10 cellular contexts compared by ENCODE assay signal in the genomic region with DNA sequence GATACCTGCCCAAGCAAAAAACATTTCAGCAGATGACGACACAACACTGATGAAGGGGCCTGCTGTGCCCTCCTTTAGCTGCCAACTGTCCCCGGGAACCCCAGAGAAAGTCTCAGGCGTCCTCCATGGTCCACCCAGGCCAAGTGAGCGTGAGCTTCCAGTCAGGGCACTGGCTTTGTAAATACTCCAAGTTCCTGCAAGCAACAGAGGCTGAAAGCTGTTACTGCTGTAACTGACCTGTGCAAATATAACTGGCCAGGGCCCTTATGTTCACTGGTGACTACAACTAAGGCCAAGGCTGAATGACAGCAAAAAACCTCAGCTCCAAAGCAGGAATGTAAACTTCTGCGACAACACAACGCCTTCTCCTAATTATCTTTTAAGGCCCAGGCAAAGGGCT. TPM values are rescaled to one million over a fixed set of nuclear protein-coding genes. Genes with fewer than 3 reads are reported as not detected.
DNase-seq lines count a peak whose midpoint lies in the region; ATAC-seq and TF ChIP-seq lines count a peak whose summit lies in the region.
"Had no signal": no experiment of that assay in that cellular context is flagged by ENCODE, and none has a peak within 500 bp of the region (broad histone marks: within the 10 kb centered on the region; RNA-seq: fewer than 3 reads in every experiment).

No MANE protein-coding gene starts in this region.

- H3K9me3 ChIP-seq in CD8-positive, alpha-beta memory T cell (ENCODE audit: low read length): no peaks in the 10 kb centered on the region
- H3K9me3 ChIP-seq in esophagus (ENCODE audit: control insufficient read depth in 2 of 2, insufficient read depth in 1 of 2, low read depth in 1 of 2, low read length in 1 of 2) (no peaks in the 10 kb centered on the region), prostate gland (no peaks in the 10 kb centered on the region)

- H3K27me3 Mint-ChIP-seq in CD8-positive, alpha-beta memory T cell: no peaks in the 10 kb centered on the region
- no peaks in the 10 kb centered on the region for H3K27me3 Mint-ChIP-seq in WTC11 (ENCODE audit: low read depth)

- 76 to 83% methylated on average over 6 of the region's 6 CpGs for WGBS in esophagus, 2 donors
- WGBS in prostate gland: 80% methylated on average over 6 of the region's 6 CpGs

- POLR2A ChIA-PET in CD8-positive, alpha-beta memory T cell (lab: Charles Lee): interaction anchor here (0.9 to 2.0 kb wide), 2 partner anchors 8 to 12 kb away, joined by 3 to 10 read pairs; a partner anchor contains a TSS
- POLR2A ChIA-PET in WTC11 (lab: Charles Lee): interaction anchor here (1.0 to 5.3 kb wide), 2 partner anchors 9 to 10 kb away, joined by 4 to 51 read pairs; a partner anchor contains a TSS

- H3K4me3 Mint-ChIP-seq in CD8-positive, alpha-beta memory T cell: peak overlapping the region in 5 of 7 donors; percentile 33 to 74 (median 68)
- H3K4me3 Mint-ChIP-seq in WTC11: no peak overlapping the region

- no peaks in the 10 kb centered on the region for H3K9me3 Mint-ChIP-seq in CD8-positive, alpha-beta memory T cell
- H3K9me3 Mint-ChIP-seq in WTC11: no peaks in the 10 kb centered on the region

- no peak for DNase-seq in CD8-positive, alpha-beta memory T cell
- DNase-seq in WTC11 (ENCODE audit: low spot score): no peak
- no peak for DNase-seq in prostate gland (ENCODE audit: low spot score)
- no peak for DNase-seq in NCI-H2081 treated with DMSO at 0.1 percent for 48 hours (lab: John Stamatoyannopoulos, UW)
- DNase-seq: NCI-H524 treated with DMSO at 0.1 percent for 48 hours, SW 1271 had no signal

- TF ChIP-seq POLR2A in prostate gland (IDR thresholded peaks at IDR 0.05): no peak

- ATAC-seq in WTC11 (no peak), GM21825 (IDR thresholded peaks at IDR 0.05; ENCODE audit: unreplicated experiment) (no peak), GM19463 (IDR thresholded peaks at IDR 0.05; ENCODE audit: unreplicated experiment) (no peak), HG02798 (IDR thresholded peaks at IDR 0.05; ENCODE audit: poor library complexity, unreplicated experiment) (no peak)

- H3K27me3 ChIP-seq in CD8-positive, alpha-beta memory T cell (ENCODE audit: insufficient read depth, low read length, poor library complexity, severe bottlenecking): no peaks in the 10 kb centered on the region
- H3K27me3 ChIP-seq in esophagus (ENCODE audit: control insufficient read depth in 1 of 2, insufficient read depth in 2 of 2, low read length in 2 of 2) (no peaks in the 10 kb centered on the region), prostate gland (replicated peaks; ENCODE audit: insufficient read depth) (no peaks in the 10 kb centered on the region)

- peak overlapping the region; percentile 88 to 99 (median 96) for H3K27ac Mint-ChIP-seq in CD8-positive, alpha-beta memory T cell
- peak overlapping the region; percentile 45; the same call in 1 of the 2 replicates for H3K27ac Mint-ChIP-seq in WTC11

- TF ChIP-seq CTCF in WTC11 (IDR thresholded peaks at IDR 0.05): no peak
- no peak for TF ChIP-seq CTCF in prostate gland (IDR thresholded peaks at IDR 0.05)

- peaks cover 100% of the 10 kb centered on the region for H3K4me1 ChIP-seq in CD8-positive, alpha-beta memory T cell (ENCODE audit: insufficient read depth, low read length)
- H3K4me1 ChIP-seq in esophagus (ENCODE audit: control insufficient read depth in 2 of 2, insufficient read depth in 2 of 2, low read length in 1 of 2) (peaks cover 39 to 50% of the 10 kb centered on the region in 2 donors), prostate gland (replicated peaks) (peaks cover 30% of the 10 kb centered on the region)

- H3K36me3 ChIP-seq in CD8-positive, alpha-beta memory T cell (ENCODE audit: insufficient read depth, low read length): peaks cover 51% of the 10 kb centered on the region
- peaks cover 10 to 32% of the 10 kb centered on the region in 2 donors for H3K36me3 ChIP-seq in esophagus (ENCODE audit: control insufficient read depth in 2 of 2, insufficient read depth in 2 of 2, low read length in 1 of 2)
- no peaks in the 10 kb centered on the region for H3K36me3 ChIP-seq in prostate gland

- intact Hi-C loops in prostate gland (cut with DNase I): no loop called here

- H3K27ac ChIP-seq in CD8-positive, alpha-beta memory T cell (ENCODE audit: low read depth, low read length): no peak overlapping the region
- peak overlapping the region; percentile 37 to 91 for H3K27ac ChIP-seq in esophagus (ENCODE audit: low read depth in 2 of 2, low read length in 1 of 2)
- peak overlapping the region; percentile 71 to 80 for H3K27ac ChIP-seq in prostate gland

- H3K4me1 Mint-ChIP-seq in CD8-positive, alpha-beta memory T cell: peaks cover 95 to 100% (median 98%) of the 10 kb centered on the region in 3 donors
- H3K4me1 Mint-ChIP-seq in WTC11: peaks cover 86% of the 10 kb centered on the region

- H3K4me3 ChIP-seq in CD8-positive, alpha-beta memory T cell (ENCODE audit: low read length): no peak overlapping the region
- H3K4me3 ChIP-seq in esophagus (ENCODE audit: low read depth in 1 of 2, low read length in 2 of 2) (no peak overlapping the region), prostate gland (no peak overlapping the region)

- CTCF ChIA-PET in CD8-positive, alpha-beta memory T cell (lab: Charles Lee): interaction anchor here (1.3 to 3.4 kb wide), 4 partner anchors 9 to 353 kb away, joined by 3 to 14 read pairs (median 6); no protein-coding TSS in a partner anchor
- CTCF ChIA-PET in WTC11 (lab: Charles Lee): no interaction called here

- H3K36me3 Mint-ChIP-seq in CD8-positive, alpha-beta memory T cell: peaks cover 3 to 89% (median 15%) of the 10 kb centered on the region in 3 donors
- H3K36me3 Mint-ChIP-seq in WTC11: peaks cover 55% of the 10 kb centered on the region

TF ChIP-seq in WTC11, 78 proteins besides CTCF, POLR2A, EP300 and RAD21:
- TF ChIP-seq, protein P1, sequence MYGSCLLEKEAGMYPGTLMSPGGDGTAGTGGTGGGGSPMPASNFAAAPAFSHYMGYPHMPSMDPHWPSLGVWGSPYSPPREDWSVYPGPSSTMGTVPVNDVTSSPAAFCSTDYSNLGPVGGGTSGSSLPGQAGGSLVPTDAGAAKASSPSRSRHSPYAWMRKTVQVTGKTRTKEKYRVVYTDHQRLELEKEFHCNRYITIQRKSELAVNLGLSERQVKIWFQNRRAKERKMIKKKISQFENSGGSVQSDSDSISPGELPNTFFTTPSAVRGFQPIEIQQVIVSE (CRISPR knock-in tag; IDR thresholded peaks at IDR 0.05; ENCODE audit: borderline replicate concordance): no peak
- TF ChIP-seq CBFB (CRISPR knock-in tag; IDR thresholded peaks at IDR 0.05; ENCODE audit: low read depth) (no peak), ZNF232 (CRISPR knock-in tag; IDR thresholded peaks at IDR 0.05) (no peak)
- TF ChIP-seq, protein P2, sequence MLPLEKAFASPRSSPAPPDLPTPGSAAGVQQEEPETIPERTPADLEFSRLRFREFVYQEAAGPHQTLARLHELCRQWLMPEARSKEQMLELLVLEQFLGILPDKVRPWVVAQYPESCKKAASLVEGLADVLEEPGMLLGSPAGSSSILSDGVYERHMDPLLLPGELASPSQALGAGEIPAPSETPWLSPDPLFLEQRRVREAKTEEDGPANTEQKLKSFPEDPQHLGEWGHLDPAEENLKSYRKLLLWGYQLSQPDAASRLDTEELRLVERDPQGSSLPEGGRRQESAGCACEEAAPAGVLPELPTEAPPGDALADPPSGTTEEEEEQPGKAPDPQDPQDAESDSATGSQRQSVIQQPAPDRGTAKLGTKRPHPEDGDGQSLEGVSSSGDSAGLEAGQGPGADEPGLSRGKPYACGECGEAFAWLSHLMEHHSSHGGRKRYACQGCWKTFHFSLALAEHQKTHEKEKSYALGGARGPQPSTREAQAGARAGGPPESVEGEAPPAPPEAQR (CRISPR knock-in tag; IDR thresholded peaks at IDR 0.05): no peak
- TF ChIP-seq, protein P3, sequence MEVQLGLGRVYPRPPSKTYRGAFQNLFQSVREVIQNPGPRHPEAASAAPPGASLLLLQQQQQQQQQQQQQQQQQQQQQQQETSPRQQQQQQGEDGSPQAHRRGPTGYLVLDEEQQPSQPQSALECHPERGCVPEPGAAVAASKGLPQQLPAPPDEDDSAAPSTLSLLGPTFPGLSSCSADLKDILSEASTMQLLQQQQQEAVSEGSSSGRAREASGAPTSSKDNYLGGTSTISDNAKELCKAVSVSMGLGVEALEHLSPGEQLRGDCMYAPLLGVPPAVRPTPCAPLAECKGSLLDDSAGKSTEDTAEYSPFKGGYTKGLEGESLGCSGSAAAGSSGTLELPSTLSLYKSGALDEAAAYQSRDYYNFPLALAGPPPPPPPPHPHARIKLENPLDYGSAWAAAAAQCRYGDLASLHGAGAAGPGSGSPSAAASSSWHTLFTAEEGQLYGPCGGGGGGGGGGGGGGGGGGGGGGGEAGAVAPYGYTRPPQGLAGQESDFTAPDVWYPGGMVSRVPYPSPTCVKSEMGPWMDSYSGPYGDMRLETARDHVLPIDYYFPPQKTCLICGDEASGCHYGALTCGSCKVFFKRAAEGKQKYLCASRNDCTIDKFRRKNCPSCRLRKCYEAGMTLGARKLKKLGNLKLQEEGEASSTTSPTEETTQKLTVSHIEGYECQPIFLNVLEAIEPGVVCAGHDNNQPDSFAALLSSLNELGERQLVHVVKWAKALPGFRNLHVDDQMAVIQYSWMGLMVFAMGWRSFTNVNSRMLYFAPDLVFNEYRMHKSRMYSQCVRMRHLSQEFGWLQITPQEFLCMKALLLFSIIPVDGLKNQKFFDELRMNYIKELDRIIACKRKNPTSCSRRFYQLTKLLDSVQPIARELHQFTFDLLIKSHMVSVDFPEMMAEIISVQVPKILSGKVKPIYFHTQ (CRISPR knock-in tag; IDR thresholded peaks at IDR 0.05): no peak

RNA-seq across cellular contexts. Expression of a gene that starts 8.2 kb away (rescaled TPM):
- 100 to 1,000 TPM; 409 TPM for total RNA-seq in CD8-positive, alpha-beta memory T cell
- 377 TPM for polyA plus RNA-seq in CD8-positive, alpha-beta memory T cell
- total RNA-seq in WTC11 (2021) (288 to 306 TPM (median 288 TPM) in 3 replicates), prostate gland (100 to 1,000 TPM; 127 to 171 TPM)
- 100 to 1,000 TPM in 1 of 2 donors, 10 to 100 TPM in 1; 73.8 to 170 TPM for polyA plus RNA-seq in esophagus
